ENCODE assay signal across 12 cellular contexts in the genomic region with DNA sequence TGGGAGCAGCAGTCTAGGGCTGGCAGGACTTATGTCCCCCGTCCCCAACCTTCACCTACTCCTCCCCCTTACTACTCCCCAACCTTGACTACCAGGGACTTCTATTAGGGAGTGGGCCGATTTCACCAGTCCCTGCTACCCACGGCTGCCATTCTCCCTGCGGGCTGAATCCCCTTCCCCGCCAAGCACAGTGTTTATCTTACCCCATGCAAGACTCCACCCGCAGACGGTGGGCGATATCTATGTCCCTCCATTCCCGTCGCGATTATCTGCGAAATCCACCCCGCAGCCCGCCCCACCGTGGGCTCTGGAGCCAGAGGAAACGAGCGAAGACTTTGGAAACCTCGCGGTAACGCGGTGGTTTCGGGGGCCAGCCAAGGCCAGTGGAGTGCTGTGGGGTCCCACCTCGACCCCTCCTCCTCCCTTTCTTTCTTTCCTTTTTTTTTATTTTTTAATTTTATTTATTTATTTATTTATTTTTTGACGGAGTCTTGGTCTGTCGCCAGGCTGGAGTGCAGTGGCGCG. TPM values are rescaled to one million over a fixed set of nuclear protein-coding genes. Genes with fewer than 3 reads are reported as not detected.
A peak's percentile ranks its signal among the peaks of the same experiment; 100 is the strongest.
DNase-seq lines count a peak whose midpoint lies in the region; ATAC-seq and TF ChIP-seq lines count a peak whose summit lies in the region.
"Had no signal": no experiment of that assay in that cellular context is flagged by ENCODE, and none has a peak within 500 bp of the region (broad histone marks: within the 10 kb centered on the region; RNA-seq: fewer than 3 reads in every experiment).

No MANE protein-coding gene starts in this region.

- intact Hi-C loops in activated CD4-positive, alpha-beta T cell treated with anti-CD3 and anti-CD28 coated beads for 36 hours (cut with DNase I, micrococcal nuclease), result no loop called here

- H3K4me1 ChIP-seq in HUES48 (ENCODE audit: control insufficient read depth, insufficient read depth, low read length) (peaks cover 55% of the 10 kb centered on the region), neural progenitor cell (peaks cover 34% of the 10 kb centered on the region)

- H4K20me1 ChIP-seq in neural progenitor cell (ENCODE audit: low read depth), result peaks cover 39% of the 10 kb centered on the region

- H3K4me1 Mint-ChIP-seq in activated CD4-positive, alpha-beta T cell treated with anti-CD3 and anti-CD28 coated beads for 36 hours, result peaks cover 22% of the 10 kb centered on the region
- H3K4me1 Mint-ChIP-seq in central memory CD8-positive, alpha-beta T cell, result peaks cover 12% of the 10 kb centered on the region
- H3K4me1 Mint-ChIP-seq in neural progenitor cell (peaks cover 55% of the 10 kb centered on the region), progenitor cell of endocrine pancreas (ENCODE audit: low read depth) (peaks cover 12% of the 10 kb centered on the region)

- DNase-seq in activated CD4-positive, alpha-beta T cell treated with anti-CD3 and anti-CD28 coated beads for 36 hours, result no peak
- no peak for DNase-seq in activated CD4-positive, alpha-beta T cell treated with anti-CD3 and anti-CD28 coated beads, Interleukin-2, amount 50 U/mL, for 1 hour
- no peak for DNase-seq in central memory CD8-positive, alpha-beta T cell (ENCODE audit: low spot score in 2 of 2)
- no peak for DNase-seq in neural progenitor cell (ENCODE audit: low spot score)
- DNase-seq in A172 (ENCODE audit: low spot score), result no peak
- no peak for DNase-seq in progenitor cell of endocrine pancreas (ENCODE audit: low spot score, unreplicated experiment)
- DNase-seq: DMS153, NCI-H1417 treated with DMSO at 0.1 percent for 48 hours had no signal

- H3K4me3 Mint-ChIP-seq in activated CD4-positive, alpha-beta T cell treated with anti-CD3 and anti-CD28 coated beads for 36 hours, result peak overlapping the region; percentile 23
- peak overlapping the region; percentile 21 for H3K4me3 Mint-ChIP-seq in central memory CD8-positive, alpha-beta T cell
- peak overlapping the region; percentile 80 for H3K4me3 Mint-ChIP-seq in neural progenitor cell
- H3K4me3 Mint-ChIP-seq in progenitor cell of endocrine pancreas (ENCODE audit: low read depth), result no peak overlapping the region

- H3K36me3 ChIP-seq in HUES48 (ENCODE audit: control insufficient read depth, insufficient read depth, low read length), result no peaks in the 10 kb centered on the region
- no peaks in the 10 kb centered on the region for H3K36me3 ChIP-seq in neural progenitor cell
- H3K36me3 ChIP-seq: thyroid gland had no signal

- peak overlapping the region; percentile 20 for H3K4me3 ChIP-seq in HUES48 (ENCODE audit: low read depth, low read length)
- peak overlapping the region; percentile 53 for H3K4me3 ChIP-seq in neural progenitor cell

- no peaks in the 10 kb centered on the region for H3K79me2 ChIP-seq in neural progenitor cell (ENCODE audit: low read depth)

- H3K4me2 ChIP-seq in neural progenitor cell, result peak overlapping the region; percentile 83

- no peak for TF ChIP-seq CTCF in neural progenitor cell (IDR thresholded peaks at IDR 0.05)
- TF ChIP-seq CTCF in progenitor cell of endocrine pancreas (IDR thresholded peaks at IDR 0.05; ENCODE audit: unreplicated experiment), result no peak

- H3K36me3 Mint-ChIP-seq in activated CD4-positive, alpha-beta T cell treated with anti-CD3 and anti-CD28 coated beads for 36 hours (ENCODE audit: low read depth), result no peaks in the 10 kb centered on the region
- H3K36me3 Mint-ChIP-seq in central memory CD8-positive, alpha-beta T cell (ENCODE audit: insufficient read depth), result peaks cover 4% of the 10 kb centered on the region
- H3K36me3 Mint-ChIP-seq in neural progenitor cell (peaks cover 6% of the 10 kb centered on the region), progenitor cell of endocrine pancreas (ENCODE audit: insufficient read depth) (no peaks in the 10 kb centered on the region)

- no peak overlapping the region for H3K9ac ChIP-seq in HUES48 (ENCODE audit: low read depth, low read length)
- no peak overlapping the region for H3K9ac ChIP-seq in neural progenitor cell

- H3F3A ChIP-seq in neural progenitor cell (ENCODE audit: low read depth), result peaks cover 40% of the 10 kb centered on the region

- POLR2A ChIA-PET in activated CD4-positive, alpha-beta T cell treated with anti-CD3 and anti-CD28 coated beads for 36 hours (lab: Charles Lee), result no interaction called here

- no peaks in the 10 kb centered on the region for H3K9me3 Mint-ChIP-seq in activated CD4-positive, alpha-beta T cell treated with anti-CD3 and anti-CD28 coated beads for 36 hours (ENCODE audit: low read depth)
- H3K9me3 Mint-ChIP-seq in central memory CD8-positive, alpha-beta T cell, result no peaks in the 10 kb centered on the region
- H3K9me3 Mint-ChIP-seq in neural progenitor cell (peaks cover 7% of the 10 kb centered on the region), progenitor cell of endocrine pancreas (ENCODE audit: low read depth) (no peaks in the 10 kb centered on the region)

- CTCF ChIA-PET in activated CD4-positive, alpha-beta T cell treated with anti-CD3 and anti-CD28 coated beads for 36 hours (lab: Charles Lee), result interaction anchor here (0.6 to 0.7 kb wide), 2 partner anchors 147 to 163 kb away, joined by 3 read pairs; no protein-coding TSS in a partner anchor

- H2AFZ ChIP-seq in neural progenitor cell (replicated peaks), result no peak overlapping the region

- H3K27ac ChIP-seq in HUES48 (ENCODE audit: low read depth, low read length) (no peak overlapping the region), neural progenitor cell (no peak overlapping the region)
- H3K27ac ChIP-seq: RWPE1 had no signal

- ATAC-seq in activated CD4-positive, alpha-beta T cell treated with anti-CD3 and anti-CD28 coated beads for 36 hours, result no peak
- ATAC-seq in central memory CD8-positive, alpha-beta T cell (replicated peaks; ENCODE audit: extremely low read depth, poor library complexity, severe bottlenecking), result no peak
- no peak for ATAC-seq in HG02623 (IDR thresholded peaks at IDR 0.05; ENCODE audit: unreplicated experiment)

- no peak overlapping the region for H3K27ac Mint-ChIP-seq in activated CD4-positive, alpha-beta T cell treated with anti-CD3 and anti-CD28 coated beads for 36 hours
- peak overlapping the region; percentile 68 for H3K27ac Mint-ChIP-seq in central memory CD8-positive, alpha-beta T cell (ENCODE audit: low read depth)
- H3K27ac Mint-ChIP-seq in neural progenitor cell (peak overlapping the region; percentile 6), progenitor cell of endocrine pancreas (no peak overlapping the region)

- H3K27me3 ChIP-seq in HUES48 (ENCODE audit: control insufficient read depth, insufficient read depth, low read length), result peaks cover 93% of the 10 kb centered on the region
- peaks cover 97% of the 10 kb centered on the region for H3K27me3 ChIP-seq in neural progenitor cell

- H3K9me3 ChIP-seq in HUES48 (ENCODE audit: control insufficient read depth, insufficient read depth, low read length) (no peaks in the 10 kb centered on the region), neural progenitor cell (ENCODE audit: low read depth) (no peaks in the 10 kb centered on the region)
- H3K9me3 ChIP-seq: thyroid gland had no signal

- H3K27me3 Mint-ChIP-seq in activated CD4-positive, alpha-beta T cell treated with anti-CD3 and anti-CD28 coated beads for 36 hours, result peaks cover 74% of the 10 kb centered on the region
- H3K27me3 Mint-ChIP-seq in central memory CD8-positive, alpha-beta T cell, result peaks cover 84% of the 10 kb centered on the region
- peaks cover 59% of the 10 kb centered on the region for H3K27me3 Mint-ChIP-seq in neural progenitor cell (ENCODE audit: insufficient read depth, low read depth)
- H3K27me3 Mint-ChIP-seq in progenitor cell of endocrine pancreas, result peaks cover 89% of the 10 kb centered on the region

RNA-seq across cellular contexts. Expression of gene ISLR2, which starts 4.7 kb away (rescaled TPM):
- under 1 TPM in 1 of 2 experiments, not detected in 1; 0.05 TPM for total RNA-seq in activated CD4-positive, alpha-beta T cell treated with anti-CD3 and anti-CD28 coated beads for 36 hours
- not detected in 2 replicates for total RNA-seq in neural progenitor cell (ENCODE audit: low replicate concordance)
- not detected in 2 replicates for total RNA-seq in A172 (2014; rRNA removed; shearing (Covaris generic))
- total RNA-seq in progenitor cell of endocrine pancreas, result 0.14 and 0.42 TPM in 2 replicates

RNA-seq across cellular contexts. Expression of gene ISLR, which starts 38.4 kb away (rescaled TPM):
- total RNA-seq in activated CD4-positive, alpha-beta T cell treated with anti-CD3 and anti-CD28 coated beads for 36 hours, result not detected
- 0.68 TPM in 1 of 2 replicates, not detected in the other for total RNA-seq in neural progenitor cell (ENCODE audit: low replicate concordance)
- 0.41 and 0.53 TPM in 2 replicates for total RNA-seq in A172 (2014; rRNA removed; shearing (Covaris generic))
- total RNA-seq in progenitor cell of endocrine pancreas, result not detected in 2 replicates

RNA-seq across cellular contexts. Expression of gene GOLGA6A, which starts 52.8 kb away (rescaled TPM):
- not detected for total RNA-seq in activated CD4-positive, alpha-beta T cell treated with anti-CD3 and anti-CD28 coated beads for 36 hours
- total RNA-seq in neural progenitor cell (ENCODE audit: low replicate concordance) (0.04 and 0.59 TPM in 2 replicates), progenitor cell of endocrine pancreas (0.64 and 0.89 TPM in 2 replicates)
- total RNA-seq in A172 (2014; rRNA removed; shearing (Covaris generic)), result not detected in 2 replicates

Comparison
In these comparisons a context has a peak if more than half of its experiments do, and no peak if none do; other contexts are left out.
1. H3K27ac Mint-ChIP-seq: peak in central memory CD8-positive, alpha-beta T cell (single experiment) and neural progenitor cell (single experiment); none in activated CD4-positive, alpha-beta T cell treated with anti-CD3 and anti-CD28 coated beads for 36 hours (single experiment) and progenitor cell of endocrine pancreas (single experiment).